ENCODE assay signal across 10 cellular contexts in genomic region chr2:215811409-215812355, GRCh38.
DNase-seq lines count a peak whose midpoint lies in the region; ATAC-seq and FAIRE-seq lines count a peak whose summit lies in the region.
"Had no signal": no experiment of that assay in that cellular context is flagged by ENCODE, and none has a peak within 500 bp of the region (broad histone marks: within the 10 kb centered on the region; RNA-seq: fewer than 3 reads in every experiment).

No MANE protein-coding gene starts in this region.

- peak overlapping the region; percentile 52 to 78 for H3K27ac Mint-ChIP-seq in effector memory CD8-positive, alpha-beta T cell
- peak overlapping the region in 1 of 2 donors; percentile 55 for H3K27ac Mint-ChIP-seq in activated naive CD4-positive, alpha-beta T cell treated with anti-CD3 and anti-CD28 coated beads, Interleukin-2, amount 50 U/mL, for 72 hours

- DNase-seq in effector memory CD8-positive, alpha-beta T cell = no peak
- DNase-seq in frontal cortex (ENCODE audit: low spot score in 2 of 2) (no peak), DMS153 (lab: John Stamatoyannopoulos, UW) (no peak), NCI-H526 (lab: John Stamatoyannopoulos, UW) (no peak)
- DNase-seq in activated naive CD4-positive, alpha-beta T cell treated with anti-CD3 and anti-CD28 coated beads, Interleukin-2, amount 50 U/mL, for 72 hours (ENCODE audit: low spot score in 2 of 2) = no peak
- DNase-seq: SHP77 treated with DMSO at 0.1 percent for 48 hours had no signal

- H3K4me1 Mint-ChIP-seq in effector memory CD8-positive, alpha-beta T cell (ENCODE audit: low read depth in 2 of 2) = peaks cover 21% of the 10 kb centered on the region in 2 donors

- ATAC-seq in GM18502 (IDR thresholded peaks at IDR 0.05; ENCODE audit: poor library complexity, unreplicated experiment) (peak; percentile 95), GM21576 (IDR thresholded peaks at IDR 0.05; ENCODE audit: unreplicated experiment) (peak; percentile 96), HG03565 (IDR thresholded peaks at IDR 0.05; ENCODE audit: unreplicated experiment) (peak; percentile 92)
- ATAC-seq in effector memory CD8-positive, alpha-beta T cell (replicated peaks) = peak; percentile 90
- no peak for ATAC-seq in activated naive CD4-positive, alpha-beta T cell treated with anti-CD3 and anti-CD28 coated beads, Interleukin-2, amount 50 U/mL, for 72 hours

- no peaks in the 10 kb centered on the region for H3K27me3 Mint-ChIP-seq in effector memory CD8-positive, alpha-beta T cell

- no peaks in the 10 kb centered on the region for H3K9me3 Mint-ChIP-seq in effector memory CD8-positive, alpha-beta T cell
- no peaks in the 10 kb centered on the region for H3K9me3 Mint-ChIP-seq in activated naive CD4-positive, alpha-beta T cell treated with anti-CD3 and anti-CD28 coated beads, Interleukin-2, amount 50 U/mL, for 72 hours

- H3K36me3 Mint-ChIP-seq in effector memory CD8-positive, alpha-beta T cell (ENCODE audit: insufficient read depth) = no peaks in the 10 kb centered on the region
- no peaks in the 10 kb centered on the region for H3K36me3 Mint-ChIP-seq in activated naive CD4-positive, alpha-beta T cell treated with anti-CD3 and anti-CD28 coated beads, Interleukin-2, amount 50 U/mL, for 72 hours

- no peak for FAIRE-seq in frontal cortex (lab: Jason Lieb, UNC)
- FAIRE-seq: bronchial epithelial cell had no signal

- H3K4me3 Mint-ChIP-seq in effector memory CD8-positive, alpha-beta T cell = peak overlapping the region; percentile 59 to 74

Comparison
In these comparisons a context has a peak if more than half of its experiments do, and no peak if none do; other contexts are left out.
1. ATAC-seq: peak in GM18502 (single experiment), GM21576 (single experiment), HG03565 (single experiment) and effector memory CD8-positive, alpha-beta T cell (single experiment); none in activated naive CD4-positive, alpha-beta T cell treated with anti-CD3 and anti-CD28 coated beads, Interleukin-2, amount 50 U/mL, for 72 hours (0 of 2).